8 cellular contexts compared by ENCODE assay signal in genomic region chr14:50045039-50045711, GRCh38.
DNase-seq lines count a peak whose midpoint lies in the region; ATAC-seq, FAIRE-seq and TF ChIP-seq lines count a peak whose summit lies in the region.

No MANE protein-coding gene starts in this region.

- peaks cover 8% of the 10 kb centered on the region for H3K9me3 Mint-ChIP-seq in activated T-helper 1 cell treated with anti-CD3 and anti-CD28 coated beads, Interleukin-12 subunit alpha, Interleukin-12 subunit beta, Interleukin-2, Interleukin-4 antibody, amounts not matched to agents 30 ng/mL and 10 ng/mL and 1 ng/mL, durations not matched to agents 14 hours and 24 hours and 36 hours

- no peak for TF ChIP-seq POLR2A in GM12892 (IDR thresholded peaks at IDR 0.05; ENCODE audit: low read depth, low read length)

- H3K4me1 Mint-ChIP-seq in activated T-helper 1 cell treated with anti-CD3 and anti-CD28 coated beads, Interleukin-12 subunit alpha, Interleukin-12 subunit beta, Interleukin-2, Interleukin-4 antibody, amounts not matched to agents 30 ng/mL and 10 ng/mL and 1 ng/mL, durations not matched to agents 14 hours and 24 hours and 36 hours (ENCODE audit: low read depth): peaks cover 66% of the 10 kb centered on the region

- DNase-seq in GM12892 (ENCODE audit: insufficient read length) (peak; percentile 54), NOMO-1 treated with DMSO at 0.1 percent for 48 hours (lab: John Stamatoyannopoulos, UW; ENCODE audit: unreplicated experiment) (peak; percentile 38), Right ventricle myocardium superior (peak; percentile 85), NCI-H1694 treated with DMSO at 0.1 percent for 48 hours (lab: John Stamatoyannopoulos, UW) (no peak), NCI-H146 (lab: John Stamatoyannopoulos, UW) (no peak)
- peak; percentile 72 for DNase-seq in activated T-helper 1 cell treated with anti-CD3 and anti-CD28 coated beads, Interleukin-12 subunit alpha, Interleukin-12 subunit beta, Interleukin-2, Interleukin-4 antibody, amounts not matched to agents 30 ng/mL and 10 ng/mL and 1 ng/mL, durations not matched to agents 14 hours and 24 hours and 36 hours (ENCODE audit: low spot score)
- DNase-seq in stimulated activated CD4-positive, alpha-beta T cell treated with anti-CD3 and anti-CD28 coated beads, Interleukin-2, amount 100 ng/mL, for 24 hours: peak; percentile 70 to 76

- intact Hi-C loops in activated T-helper 1 cell treated with anti-CD3 and anti-CD28 coated beads, Interleukin-12 subunit alpha, Interleukin-12 subunit beta, Interleukin-2, Interleukin-4 antibody, amounts not matched to agents 30 ng/mL and 10 ng/mL and 1 ng/mL, durations not matched to agents 14 hours and 24 hours and 36 hours (cut with micrococcal nuclease): loop anchor here (1.0 kb wide), 2 partner anchors 17 to 60 kb away; no protein-coding TSS in a partner anchor
- intact Hi-C loops in Right ventricle myocardium superior (cut with DNase I): no loop called here

- H3K4me3 Mint-ChIP-seq in activated T-helper 1 cell treated with anti-CD3 and anti-CD28 coated beads, Interleukin-12 subunit alpha, Interleukin-12 subunit beta, Interleukin-2, Interleukin-4 antibody, amounts not matched to agents 30 ng/mL and 10 ng/mL and 1 ng/mL, durations not matched to agents 14 hours and 24 hours and 36 hours: peak overlapping the region; percentile 21

- ATAC-seq in HG02610 (IDR thresholded peaks at IDR 0.05; ENCODE audit: unreplicated experiment) (peak; percentile 67), Right ventricle myocardium superior (ENCODE audit: poor library complexity) (peak; percentile 89)

- H3K36me3 Mint-ChIP-seq in activated T-helper 1 cell treated with anti-CD3 and anti-CD28 coated beads, Interleukin-12 subunit alpha, Interleukin-12 subunit beta, Interleukin-2, Interleukin-4 antibody, amounts not matched to agents 30 ng/mL and 10 ng/mL and 1 ng/mL, durations not matched to agents 14 hours and 24 hours and 36 hours (ENCODE audit: low read depth): peaks cover 22% of the 10 kb centered on the region

- FAIRE-seq in GM12892 (lab: Jason Lieb, UNC): peak; percentile 95

- H3K27ac Mint-ChIP-seq in activated T-helper 1 cell treated with anti-CD3 and anti-CD28 coated beads, Interleukin-12 subunit alpha, Interleukin-12 subunit beta, Interleukin-2, Interleukin-4 antibody, amounts not matched to agents 30 ng/mL and 10 ng/mL and 1 ng/mL, durations not matched to agents 14 hours and 24 hours and 36 hours: peak overlapping the region; percentile 97

- H3K27me3 Mint-ChIP-seq in activated T-helper 1 cell treated with anti-CD3 and anti-CD28 coated beads, Interleukin-12 subunit alpha, Interleukin-12 subunit beta, Interleukin-2, Interleukin-4 antibody, amounts not matched to agents 30 ng/mL and 10 ng/mL and 1 ng/mL, durations not matched to agents 14 hours and 24 hours and 36 hours (ENCODE audit: insufficient read depth): no peaks in the 10 kb centered on the region

Comparison
In these comparisons a context has a peak if more than half of its experiments do, and no peak if none do; other contexts are left out.
1. DNase-seq: peak in GM12892 (single experiment), NOMO-1 treated with DMSO at 0.1 percent for 48 hours (single experiment), activated T-helper 1 cell treated with anti-CD3 and anti-CD28 coated beads, Interleukin-12 subunit alpha, Interleukin-12 subunit beta, Interleukin-2, Interleukin-4 antibody, amounts not matched to agents 30 ng/mL and 10 ng/mL and 1 ng/mL, durations not matched to agents 14 hours and 24 hours and 36 hours (single experiment), Right ventricle myocardium superior (single experiment) and stimulated activated CD4-positive, alpha-beta T cell treated with anti-CD3 and anti-CD28 coated beads, Interleukin-2, amount 100 ng/mL, for 24 hours (2 of 2); none in NCI-H1694 treated with DMSO at 0.1 percent for 48 hours (single experiment) and NCI-H146 (single experiment).